8 cellular contexts compared by ENCODE assay signal in the genomic region with DNA sequence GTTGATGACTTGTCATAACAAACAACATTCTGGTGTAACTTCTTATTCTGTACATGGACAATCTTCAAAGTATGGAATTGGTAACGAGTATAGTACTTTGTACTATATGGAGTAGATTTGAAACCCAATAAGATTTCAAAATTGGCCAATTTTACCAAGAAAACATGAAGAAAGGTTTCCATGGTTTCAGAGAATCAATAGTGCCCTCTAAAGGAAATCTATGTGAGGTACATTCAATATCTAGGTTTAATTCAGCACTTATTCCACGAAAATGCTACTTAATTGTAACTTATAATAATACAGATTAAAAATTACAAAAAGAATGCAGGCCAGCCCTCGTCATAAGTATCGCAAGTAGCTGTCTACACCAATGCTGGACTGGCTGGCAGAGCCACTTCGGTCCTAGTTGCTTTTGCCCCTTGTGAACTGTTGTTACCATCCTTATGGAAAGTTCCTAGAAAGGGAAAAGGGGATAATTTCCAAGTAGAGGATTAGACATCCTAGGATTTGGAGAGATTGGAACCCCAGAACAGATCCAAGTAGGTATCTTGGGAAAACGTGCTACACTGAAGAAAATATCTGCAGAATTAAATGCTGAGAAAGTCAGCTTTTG.
DNase-seq lines count a peak whose midpoint lies in the region; ATAC-seq and TF ChIP-seq lines count a peak whose summit lies in the region.

No MANE protein-coding gene starts in this region.

- DNase-seq in activated CD8-positive, alpha-beta T cell treated with anti-CD3 and anti-CD28 coated beads for 36 hours, result no peak
- DNase-seq in activated CD8-positive, alpha-beta T cell treated with anti-CD3 and anti-CD28 coated beads, Interleukin-2, amount 10 ng/mL, durations not matched to agents 7 days and 5 days, result no peak
- DNase-seq in NCI-H2029 (lab: John Stamatoyannopoulos, UW) (peak; percentile 28), cerebellum (ENCODE audit: low spot score) (peak; percentile 2), nephron progenitor cell (no peak)
- DNase-seq in stimulated activated CD8-positive, alpha-beta memory T cell treated with anti-CD3 and anti-CD28 coated beads, Interleukin-4, amount 100 ng/mL, for 48 hours, result no peak
- no peak for DNase-seq in activated CD8-positive, alpha-beta memory T cell treated with anti-CD3 and anti-CD28 coated beads, Interleukin-2, amount 50 U/mL, for 48 hours

- TF ChIP-seq CTCF in activated CD8-positive, alpha-beta T cell treated with anti-CD3 and anti-CD28 coated beads for 36 hours (IDR thresholded peaks at IDR 0.05), result peak; percentile 41
- peak; percentile 52 for TF ChIP-seq CTCF in nephron progenitor cell (IDR thresholded peaks at IDR 0.05)

- no peak for ATAC-seq in activated CD8-positive, alpha-beta T cell treated with anti-CD3 and anti-CD28 coated beads for 36 hours
- ATAC-seq in activated CD8-positive, alpha-beta T cell treated with anti-CD3 and anti-CD28 coated beads, Interleukin-2, amount 10 ng/mL, durations not matched to agents 7 days and 5 days, result no peak
- ATAC-seq in HG03457 (IDR thresholded peaks at IDR 0.05; ENCODE audit: unreplicated experiment), result no peak

- POLR2A ChIA-PET in activated CD8-positive, alpha-beta T cell treated with anti-CD3 and anti-CD28 coated beads for 36 hours (lab: Charles Lee), result no interaction called here
- POLR2A ChIA-PET in activated CD8-positive, alpha-beta T cell treated with anti-CD3 and anti-CD28 coated beads, Interleukin-2, amount 10 ng/mL, durations not matched to agents 7 days and 5 days (lab: Charles Lee), result no interaction called here

- CTCF ChIA-PET in activated CD8-positive, alpha-beta T cell treated with anti-CD3 and anti-CD28 coated beads for 36 hours (lab: Charles Lee), result no interaction called here
- CTCF ChIA-PET in activated CD8-positive, alpha-beta T cell treated with anti-CD3 and anti-CD28 coated beads, Interleukin-2, amount 10 ng/mL, durations not matched to agents 7 days and 5 days (lab: Charles Lee), result interaction anchor here (1.3 kb wide), 1 partner anchor 10 kb away, joined by 3 read pairs; no protein-coding TSS in a partner anchor

- H3K27ac Mint-ChIP-seq in activated CD8-positive, alpha-beta T cell treated with anti-CD3 and anti-CD28 coated beads for 36 hours, result no peak overlapping the region
- H3K27ac Mint-ChIP-seq in activated CD8-positive, alpha-beta T cell treated with anti-CD3 and anti-CD28 coated beads, Interleukin-2, amount 10 ng/mL, durations not matched to agents 7 days and 5 days, result no peak overlapping the region
- no peak overlapping the region for H3K27ac Mint-ChIP-seq in nephron progenitor cell

- intact Hi-C loops in activated CD8-positive, alpha-beta T cell treated with anti-CD3 and anti-CD28 coated beads for 36 hours (cut with micrococcal nuclease), result no loop called here

- no peaks in the 10 kb centered on the region for H3K36me3 Mint-ChIP-seq in activated CD8-positive, alpha-beta T cell treated with anti-CD3 and anti-CD28 coated beads for 36 hours (ENCODE audit: low read depth)
- H3K36me3 Mint-ChIP-seq in activated CD8-positive, alpha-beta T cell treated with anti-CD3 and anti-CD28 coated beads, Interleukin-2, amount 10 ng/mL, durations not matched to agents 7 days and 5 days (ENCODE audit: low read depth), result no peaks in the 10 kb centered on the region
- H3K36me3 Mint-ChIP-seq in nephron progenitor cell (ENCODE audit: low read depth), result no peaks in the 10 kb centered on the region

- no peaks in the 10 kb centered on the region for H3K4me1 Mint-ChIP-seq in activated CD8-positive, alpha-beta T cell treated with anti-CD3 and anti-CD28 coated beads for 36 hours (ENCODE audit: low read depth)
- H3K4me1 Mint-ChIP-seq in activated CD8-positive, alpha-beta T cell treated with anti-CD3 and anti-CD28 coated beads, Interleukin-2, amount 10 ng/mL, durations not matched to agents 7 days and 5 days (ENCODE audit: low read depth), result no peaks in the 10 kb centered on the region
- peaks cover 29% of the 10 kb centered on the region for H3K4me1 Mint-ChIP-seq in nephron progenitor cell

- H3K9me3 Mint-ChIP-seq in activated CD8-positive, alpha-beta T cell treated with anti-CD3 and anti-CD28 coated beads for 36 hours, result no peaks in the 10 kb centered on the region
- no peaks in the 10 kb centered on the region for H3K9me3 Mint-ChIP-seq in activated CD8-positive, alpha-beta T cell treated with anti-CD3 and anti-CD28 coated beads, Interleukin-2, amount 10 ng/mL, durations not matched to agents 7 days and 5 days (ENCODE audit: insufficient read depth)
- H3K9me3 Mint-ChIP-seq in nephron progenitor cell, result no peaks in the 10 kb centered on the region

- H3K27me3 Mint-ChIP-seq in activated CD8-positive, alpha-beta T cell treated with anti-CD3 and anti-CD28 coated beads for 36 hours, result peaks cover 15% of the 10 kb centered on the region
- peaks cover 2% of the 10 kb centered on the region for H3K27me3 Mint-ChIP-seq in activated CD8-positive, alpha-beta T cell treated with anti-CD3 and anti-CD28 coated beads, Interleukin-2, amount 10 ng/mL, durations not matched to agents 7 days and 5 days (ENCODE audit: low read depth)
- H3K27me3 Mint-ChIP-seq in nephron progenitor cell (ENCODE audit: low read depth, poor library complexity), result no peaks in the 10 kb centered on the region

- H3K4me3 Mint-ChIP-seq in activated CD8-positive, alpha-beta T cell treated with anti-CD3 and anti-CD28 coated beads for 36 hours, result no peak overlapping the region
- H3K4me3 Mint-ChIP-seq in activated CD8-positive, alpha-beta T cell treated with anti-CD3 and anti-CD28 coated beads, Interleukin-2, amount 10 ng/mL, durations not matched to agents 7 days and 5 days, result no peak overlapping the region
- no peak overlapping the region for H3K4me3 Mint-ChIP-seq in nephron progenitor cell

Comparison
In these comparisons a context has a peak if more than half of its experiments do, and no peak if none do; other contexts are left out.
1. DNase-seq: peak in NCI-H2029 (single experiment) and cerebellum (single experiment); none in activated CD8-positive, alpha-beta T cell treated with anti-CD3 and anti-CD28 coated beads for 36 hours (single experiment), activated CD8-positive, alpha-beta T cell treated with anti-CD3 and anti-CD28 coated beads, Interleukin-2, amount 10 ng/mL, durations not matched to agents 7 days and 5 days (single experiment), nephron progenitor cell (single experiment), stimulated activated CD8-positive, alpha-beta memory T cell treated with anti-CD3 and anti-CD28 coated beads, Interleukin-4, amount 100 ng/mL, for 48 hours (single experiment) and activated CD8-positive, alpha-beta memory T cell treated with anti-CD3 and anti-CD28 coated beads, Interleukin-2, amount 50 U/mL, for 48 hours (single experiment).